Comparison of ENCODE assay signal across 16 cellular contexts in genomic region chr4:94491322-94491721, GRCh38. TPM values are rescaled to one million over a fixed set of nuclear protein-coding genes. Genes with fewer than 3 reads are reported as not detected.
DNase-seq lines count a peak whose midpoint lies in the region; ATAC-seq and TF ChIP-seq lines count a peak whose summit lies in the region.
"Had no signal": no experiment of that assay in that cellular context is flagged by ENCODE, and none has a peak within 500 bp of the region (broad histone marks: within the 10 kb centered on the region; RNA-seq: fewer than 3 reads in every experiment).

No MANE protein-coding gene starts in this region.

- peaks cover 14% of the 10 kb centered on the region for H3K4me1 Mint-ChIP-seq in WTC11
- H3K4me1 Mint-ChIP-seq: activated CD8-positive, alpha-beta memory T cell treated with anti-CD3 and anti-CD28 coated beads, Interleukin-2, amount 10 ng/mL, durations not matched to agents 7 days and 5 days; activated naive CD4-positive, alpha-beta T cell treated with anti-CD3 and anti-CD28 coated beads, Interleukin-2, amount 10 ng/mL, durations not matched to agents 7 days and 5 days had no signal

- CTCF ChIA-PET in HCT116 (lab: Charles Lee) (no interaction called here), WTC11 (lab: Charles Lee) (no interaction called here)

- H3K9ac ChIP-seq in HCT116 (ENCODE audit: low read length) (peak overlapping the region; percentile 19; the same call in 1 of the 2 replicates), skeletal muscle tissue (ENCODE audit: low read depth in 1 of 3, low read length in 3 of 3) (no peak overlapping the region)

- H3K9me3 ChIP-seq in HCT116 (ENCODE audit: control insufficient read depth in 1 of 2, insufficient read depth in 1 of 2, low read depth in 1 of 2, low read length in 2 of 2) = no peaks in the 10 kb centered on the region
- H3K9me3 ChIP-seq in skeletal muscle tissue (ENCODE audit: control insufficient read depth in 3 of 3, low read length in 3 of 3) = no peaks in the 10 kb centered on the region
- H3K9me3 ChIP-seq: left lung had no signal

- BruUV-seq in HCT116 (replicated peaks; lab: Mats Ljungman, UMichigan) = no TSS peak

- H4K20me1 ChIP-seq in HCT116 (ENCODE audit: insufficient read depth) = no peaks in the 10 kb centered on the region

- H3K27me3 ChIP-seq in HCT116 (ENCODE audit: insufficient read depth, low read length) (no peaks in the 10 kb centered on the region), skeletal muscle tissue (ENCODE audit: control insufficient read depth in 3 of 3, insufficient read depth in 3 of 3, low read length in 3 of 3) (no peaks in the 10 kb centered on the region)
- H3K27me3 ChIP-seq: left lung had no signal

- peaks cover 80% of the 10 kb centered on the region for H3K79me2 ChIP-seq in HCT116 (ENCODE audit: insufficient read depth, low read length)

- no peaks in the 10 kb centered on the region for H3K9me2 ChIP-seq in HCT116 (ENCODE audit: insufficient read depth)

- intact Hi-C loops in HCT116 (cut with micrococcal nuclease) = no loop called here

- H3K4me1 ChIP-seq in HCT116 (ENCODE audit: control insufficient read depth in 1 of 2, insufficient read depth in 2 of 2, low read length in 2 of 2) (peaks cover 38 to 49% of the 10 kb centered on the region in 2 experiments), skeletal muscle tissue (ENCODE audit: control insufficient read depth in 3 of 3, insufficient read depth in 3 of 3, low read length in 3 of 3) (peaks cover 11 to 32% (median 30%) of the 10 kb centered on the region in 3 donors)

- DNase-seq in HCT116 (ENCODE audit: low read depth, low spot score) (no peak), WTC11 (ENCODE audit: low spot score) (no peak), fibroblast of peridontal ligament (ENCODE audit: extremely low read depth) (peak; percentile 71), DMS53 (lab: John Stamatoyannopoulos, UW) (no peak), C1 segment of cervical spinal cord (lab: John Stamatoyannopoulos, UW) (no peak)
- DNase-seq: activated CD8-positive, alpha-beta memory T cell treated with anti-CD3 and anti-CD28 coated beads, Interleukin-2, amount 10 ng/mL, durations not matched to agents 7 days and 5 days; activated naive CD4-positive, alpha-beta T cell treated with anti-CD3 and anti-CD28 coated beads, Interleukin-2, amount 10 ng/mL, durations not matched to agents 7 days and 5 days; CD4-positive, alpha-beta T cell; cerebellar nuclear complex; left lung; naive thymus-derived CD4-positive, alpha-beta T cell; NCI-H1417; NCI-H446 treated with DMSO at 0.1 percent for 48 hours had no signal

- H2AFZ ChIP-seq in HCT116 (ENCODE audit: low read depth, low read length, poor library complexity, severe bottlenecking) = no peak overlapping the region

- H3K27ac ChIP-seq in HCT116 (ENCODE audit: low read depth, low read length) (peak overlapping the region; percentile 58; the same call in 1 of the 2 replicates), skeletal muscle tissue (ENCODE audit: low read depth, low read length) (peak overlapping the region; percentile 0)
- H3K27ac ChIP-seq: left lung had no signal

- no peaks in the 10 kb centered on the region for H3K27me3 Mint-ChIP-seq in WTC11 (ENCODE audit: low read depth)
- H3K27me3 Mint-ChIP-seq: activated CD8-positive, alpha-beta memory T cell treated with anti-CD3 and anti-CD28 coated beads, Interleukin-2, amount 10 ng/mL, durations not matched to agents 7 days and 5 days; activated naive CD4-positive, alpha-beta T cell treated with anti-CD3 and anti-CD28 coated beads, Interleukin-2, amount 10 ng/mL, durations not matched to agents 7 days and 5 days; CD4-positive, alpha-beta T cell; naive thymus-derived CD4-positive, alpha-beta T cell had no signal

- RAD21 ChIA-PET in HCT116 (lab: Charles Lee; ENCODE audit: low non-redundant PET in 1 of 2, low total read pairs in 2 of 2, uncharacterized antibody in 2 of 2, unreplicated experiment in 2 of 2) = no interaction called here

- peak overlapping the region; percentile 43 for H3K4me2 ChIP-seq in HCT116 (ENCODE audit: low read length)

- TF ChIP-seq POLR2A in HCT116 (IDR thresholded peaks at IDR 0.05; ENCODE audit: borderline replicate concordance, extremely low read depth, insufficient read depth, insufficient read length) = no peak

- H3K36me3 Mint-ChIP-seq in WTC11 = no peaks in the 10 kb centered on the region
- H3K36me3 Mint-ChIP-seq: activated CD8-positive, alpha-beta memory T cell treated with anti-CD3 and anti-CD28 coated beads, Interleukin-2, amount 10 ng/mL, durations not matched to agents 7 days and 5 days; activated naive CD4-positive, alpha-beta T cell treated with anti-CD3 and anti-CD28 coated beads, Interleukin-2, amount 10 ng/mL, durations not matched to agents 7 days and 5 days had no signal

- H3K4me3 ChIP-seq in HCT116 (replicated peaks in 1 of 2; ENCODE audit: low read depth in 1 of 2, low read length in 2 of 2) (peak overlapping the region in 1 of 2 experiments; percentile 15; a peak in 1 of 4 replicates), skeletal muscle tissue (ENCODE audit: low read length in 3 of 3) (no peak overlapping the region)
- H3K4me3 ChIP-seq: left lung had no signal

- POLR2A ChIA-PET in HCT116 (lab: Charles Lee) (no interaction called here), WTC11 (lab: Charles Lee) (no interaction called here)

- H3K36me3 ChIP-seq in HCT116 (ENCODE audit: control insufficient read depth in 1 of 2, insufficient read depth in 2 of 2, low read length in 2 of 2) = no peaks in the 10 kb centered on the region
- H3K36me3 ChIP-seq in skeletal muscle tissue (ENCODE audit: control insufficient read depth in 3 of 3, insufficient read depth in 3 of 3, low read length in 3 of 3) = no peaks in the 10 kb centered on the region
- H3K36me3 ChIP-seq: left lung had no signal

- ATAC-seq in HCT116 (no peak), WTC11 (no peak), HG03432 (IDR thresholded peaks at IDR 0.05; ENCODE audit: unreplicated experiment) (no peak)
- ATAC-seq: activated CD8-positive, alpha-beta memory T cell treated with anti-CD3 and anti-CD28 coated beads, Interleukin-2, amount 10 ng/mL, durations not matched to agents 7 days and 5 days; left lung; naive thymus-derived CD4-positive, alpha-beta T cell had no signal

- TF ChIP-seq RAD21 in HCT116 (IDR thresholded peaks at IDR 0.05; ENCODE audit: low read depth) = no peak

- H3K9me3 Mint-ChIP-seq in WTC11 = no peaks in the 10 kb centered on the region
- H3K9me3 Mint-ChIP-seq: activated naive CD4-positive, alpha-beta T cell treated with anti-CD3 and anti-CD28 coated beads, Interleukin-2, amount 10 ng/mL, durations not matched to agents 7 days and 5 days; naive thymus-derived CD4-positive, alpha-beta T cell had no signal

- TF ChIP-seq CTCF in HCT116 (IDR thresholded peaks at IDR 0.05 in 2 of 3, conservative IDR thresholded peaks at IDR 0.05 in 1 of 3; ENCODE audit: borderline replicate concordance in 1 of 3, insufficient read depth in 1 of 3, low read depth in 2 of 3, low read length in 2 of 3) (no peak), WTC11 (IDR thresholded peaks at IDR 0.05) (no peak)

- H3K4me3 Mint-ChIP-seq in WTC11 = no peak overlapping the region
- H3K4me3 Mint-ChIP-seq: activated CD8-positive, alpha-beta memory T cell treated with anti-CD3 and anti-CD28 coated beads, Interleukin-2, amount 10 ng/mL, durations not matched to agents 7 days and 5 days; activated naive CD4-positive, alpha-beta T cell treated with anti-CD3 and anti-CD28 coated beads, Interleukin-2, amount 10 ng/mL, durations not matched to agents 7 days and 5 days; CD4-positive, alpha-beta T cell; naive thymus-derived CD4-positive, alpha-beta T cell had no signal

- H3K27ac Mint-ChIP-seq in WTC11 = peak overlapping the region; percentile 88; the same call in 1 of the 2 replicates
- H3K27ac Mint-ChIP-seq: activated CD8-positive, alpha-beta memory T cell treated with anti-CD3 and anti-CD28 coated beads, Interleukin-2, amount 10 ng/mL, durations not matched to agents 7 days and 5 days; activated naive CD4-positive, alpha-beta T cell treated with anti-CD3 and anti-CD28 coated beads, Interleukin-2, amount 10 ng/mL, durations not matched to agents 7 days and 5 days; CD4-positive, alpha-beta T cell; naive thymus-derived CD4-positive, alpha-beta T cell had no signal

TF ChIP-seq in HCT116, 20 proteins besides CTCF, POLR2A, EP300 and RAD21 (continues in another document):
- TF ChIP-seq ZNF274 (IDR thresholded peaks at IDR 0.05; ENCODE audit: low read depth, low read length) (no peak), FOSL1 (IDR thresholded peaks at IDR 0.05; ENCODE audit: low read depth) (0 out of 2 replicates have a peak, but pooled peaks have one; percentile 8), MAX (IDR thresholded peaks at IDR 0.05) (no peak)

TF ChIP-seq in WTC11, 78 proteins besides CTCF, POLR2A, EP300 and RAD21 (continues in another document):
- no peak for TF ChIP-seq ZNF121 (CRISPR knock-in tag; IDR thresholded peaks at IDR 0.05)
- no peak for TF ChIP-seq FOXP4 (CRISPR knock-in tag; IDR thresholded peaks at IDR 0.05)
- no peak for TF ChIP-seq NFYB (CRISPR knock-in tag; conservative IDR thresholded peaks at IDR 0.05; ENCODE audit: low read depth)
- no peak for TF ChIP-seq NR1H2 (CRISPR knock-in tag; IDR thresholded peaks at IDR 0.05)
- TF ChIP-seq SMAD4 (CRISPR knock-in tag; IDR thresholded peaks at IDR 0.05) = no peak
- TF ChIP-seq ZNF219 (CRISPR knock-in tag; IDR thresholded peaks at IDR 0.05; ENCODE audit: borderline replicate concordance) = no peak
- no peak for TF ChIP-seq USF2 (CRISPR knock-in tag; IDR thresholded peaks at IDR 0.05)

RNA-seq across cellular contexts. Expression of gene PDLIM5, which starts 39.6 kb away (rescaled TPM):
- total RNA-seq in HCT116 (2021; ENCODE audit: unreplicated experiment) = 130 TPM
- polyA plus RNA-seq in HCT116 (2012) = 43.9 and 49.0 TPM in 2 replicates
- 46.3 to 52.0 TPM (median 51.5 TPM) in 3 replicates for total RNA-seq in WTC11 (2021)
- total RNA-seq in skeletal muscle tissue = 311 TPM
- total RNA-seq: G401 had no signal
